Comparison of ENCODE assay signal across 6 cellular contexts in genomic region chr11:83383838-83384237, GRCh38.
DNase-seq lines count a peak whose midpoint lies in the region; ATAC-seq, FAIRE-seq and TF ChIP-seq lines count a peak whose summit lies in the region.
"Not testable (repeated sequence)": the region's sequence is repeated elsewhere in the genome, so short reads cannot be mapped to it uniquely, and the experiment has no call there.

No MANE protein-coding gene starts in this region.

- H3K4me1 ChIP-seq in A549; IMR-90 (ENCODE audit: control insufficient read depth, insufficient read depth, low read length); K562 (replicated peaks in 1 of 2; ENCODE audit: control insufficient read depth in 2 of 2, insufficient read depth in 2 of 2, low read length in 2 of 2); HepG2 (ENCODE audit: insufficient read depth, low read length): not testable (repeated sequence)

- H2BK120ac ChIP-seq in IMR-90 (ENCODE audit: low read depth, low read length): not testable (repeated sequence)

- not testable (repeated sequence) for H2BK20ac ChIP-seq in IMR-90 (ENCODE audit: low read depth, low read length)

- 0% methylated on average over 1 of the region's 1 CpG for WGBS in A549 (ENCODE audit: missing lambda C conversion rate)
- no CpG with 5 or more reads among the region's 1 CpG for WGBS in IMR-90 (ENCODE audit: extremely low coverage in 2 of 2, insufficient read length in 1 of 2), 2 experiments
- 0% methylated on average over 1 of the region's 1 CpG for WGBS in K562 (ENCODE audit: insufficient coverage, low coverage, missing lambda C conversion rate)
- WGBS in HepG2 (ENCODE audit: low lambda C conversion rate): 30% methylated on average over 1 of the region's 1 CpG

- dilution Hi-C loops in IMR-90 (cut with HindIII; ENCODE audit: low sequenced_read_pairs, unreplicated experiment): not testable (repeated sequence)

- H3K18ac ChIP-seq in IMR-90 (ENCODE audit: low read depth, low read length): not testable (repeated sequence)

- not testable (repeated sequence) for H3K79me1 ChIP-seq in IMR-90 (ENCODE audit: low read depth in 1 of 2, low read length in 2 of 2)

- not testable (repeated sequence) for TF ChIP-seq RAD21 in A549 (conservative IDR thresholded peaks at IDR 0.05 in 1 of 2, IDR thresholded peaks at IDR 0.05 in 1 of 2); IMR-90 (IDR thresholded peaks at IDR 0.05; ENCODE audit: low read length); K562 (CRISPR knock-in tag; conservative IDR thresholded peaks at IDR 0.05 in 1 of 2, IDR thresholded peaks at IDR 0.05 in 1 of 2); HepG2 (CRISPR knock-in tag; IDR thresholded peaks at IDR 0.05)

- not testable (repeated sequence) for TF ChIP-seq EP300 in A549 (IDR thresholded peaks at IDR 0.05); K562 (IDR thresholded peaks at IDR 0.05; ENCODE audit: low read length); HepG2 (IDR thresholded peaks at IDR 0.05; ENCODE audit: low read depth in 2 of 2, low read length in 2 of 2); HepG2 (CRISPR knock-in tag; IDR thresholded peaks at IDR 0.05; ENCODE audit: borderline replicate concordance)

- H2BK5ac ChIP-seq in IMR-90 (ENCODE audit: low read depth, low read length, poor library complexity, severe bottlenecking): not testable (repeated sequence)

- not testable (repeated sequence) for H4K91ac ChIP-seq in IMR-90 (ENCODE audit: insufficient read depth, low read depth, low read length)

- H4K5ac ChIP-seq in IMR-90 (ENCODE audit: low read depth, low read length): not testable (repeated sequence)

- not testable (repeated sequence) for H3K56ac ChIP-seq in IMR-90 (ENCODE audit: extremely low read depth, insufficient read depth, low read length)

- H3K9me3 ChIP-seq in A549; IMR-90 (ENCODE audit: control insufficient read depth, insufficient read depth, low read length); K562 (replicated peaks; ENCODE audit: control insufficient read depth, insufficient read depth, low read depth, low read length); HepG2 (ENCODE audit: low read length): not testable (repeated sequence)

- DNase-seq in A549 (ENCODE audit: low read depth in 1 of 2, low spot score in 1 of 2); IMR-90; K562 (ENCODE audit: extremely low read depth in 1 of 4, low spot score in 3 of 4); HepG2 (ENCODE audit: low spot score): not testable (repeated sequence)

- not testable (repeated sequence) for H3K27me3 ChIP-seq in IMR-90 (ENCODE audit: control insufficient read depth, insufficient read depth, low read length); K562 (ENCODE audit: control insufficient read depth in 2 of 2, insufficient read depth in 2 of 2, low read length in 2 of 2); HepG2 (ENCODE audit: control insufficient read depth in 1 of 2, insufficient read depth in 2 of 2, low read length in 2 of 2)

- not testable (repeated sequence) for H3K9ac ChIP-seq in IMR-90 (ENCODE audit: low read depth, low read length); K562 (ENCODE audit: insufficient read depth in 1 of 2, low read depth in 2 of 2, low read length in 2 of 2); HepG2 (ENCODE audit: insufficient read depth, low read depth, low read length)

- TF ChIP-seq POLR2A in A549 (IDR thresholded peaks at IDR 0.05; ENCODE audit: low read length); IMR-90 (IDR thresholded peaks at IDR 0.05; ENCODE audit: low read depth, low read length); K562 (conservative IDR thresholded peaks at IDR 0.05); HepG2 (IDR thresholded peaks at IDR 0.05; ENCODE audit: insufficient read depth in 1 of 2, low read depth in 2 of 2, low read length in 2 of 2): not testable (repeated sequence)

- not testable (repeated sequence) for H3K4me2 ChIP-seq in A549; IMR-90 (ENCODE audit: low read depth, low read length); K562 (ENCODE audit: insufficient read depth, low read length); HepG2 (ENCODE audit: low read depth, low read length)

- H3K36me3 ChIP-seq in IMR-90 (ENCODE audit: control insufficient read depth, insufficient read depth, low read length); K562 (ENCODE audit: control insufficient read depth, insufficient read depth, low read length); HepG2 (replicated peaks in 1 of 2; ENCODE audit: control insufficient read depth in 1 of 2, insufficient read depth in 2 of 2, low read length in 2 of 2): not testable (repeated sequence)

- H3K4ac ChIP-seq in IMR-90 (ENCODE audit: low read depth, low read length): not testable (repeated sequence)

- not testable (repeated sequence) for H4K20me1 ChIP-seq in IMR-90 (ENCODE audit: insufficient read depth, low read length); K562 (replicated peaks; ENCODE audit: control insufficient read depth, insufficient read depth, low read length); HepG2 (ENCODE audit: insufficient read depth, low read length)

- in situ Hi-C loops in IMR-90 (cut with MboI; ENCODE audit: low sequenced_read_pairs); K562 (cut with MboI); HepG2 (cut with HindIII; ENCODE audit: extremely low pct_ligation_motif_present, low pct_unique_long_range_greater_than_20kb): not testable (repeated sequence)

- POLR2A ChIA-PET in A549 (lab: Yijun Ruan, JAX); IMR-90 (lab: Charles Lee; ENCODE audit: unreplicated experiment); K562 (lab: Yijun Ruan, JAX); HepG2 (lab: Yijun Ruan, JAX): not testable (repeated sequence)

- not testable (repeated sequence) for FAIRE-seq in A549 (lab: Jason Lieb, UNC); K562 (lab: Jason Lieb, UNC); HepG2 (lab: Jason Lieb, UNC)

- not testable (repeated sequence) for H2BK15ac ChIP-seq in IMR-90 (ENCODE audit: low read depth, low read length)

- H2AFZ ChIP-seq in IMR-90 (replicated peaks; ENCODE audit: low read length, poor library complexity); K562 (ENCODE audit: low read depth, low read length); HepG2 (ENCODE audit: low read length): not testable (repeated sequence)

- H3K23ac ChIP-seq in IMR-90 (ENCODE audit: low read depth, low read length): not testable (repeated sequence)

- CTCF ChIA-PET in A549 (lab: Yijun Ruan, JAX): interaction anchor here (1.2 kb wide), 1 partner anchor 433 kb away, joined by 3 read pairs; no protein-coding TSS in a partner anchor
- CTCF ChIA-PET in IMR-90 (lab: Yijun Ruan, JAX); K562 (lab: Yijun Ruan, JAX; ENCODE audit: low intra/inter-chr PET ratio); HepG2 (lab: Yijun Ruan, JAX; ENCODE audit: low intra/inter-chr PET ratio, low total read pairs): not testable (repeated sequence)

- ATAC-seq in A549; IMR-90 (ENCODE audit: low read depth); K562; HepG2: not testable (repeated sequence)

- H3K27ac ChIP-seq in A549; IMR-90 (ENCODE audit: insufficient read depth, low read length); K562 (ENCODE audit: extremely low read depth, low read depth, low read length); HepG2 (ENCODE audit: extremely low read length, insufficient read depth, low read length): not testable (repeated sequence)
- H3K27ac ChIP-seq in C4-2B (peak overlapping the region; percentile 22), VCaP (peak overlapping the region; percentile 28; the same call in 1 of the 2 replicates)

- not testable (repeated sequence) for H2AK9ac ChIP-seq in IMR-90 (replicated peaks; ENCODE audit: low read depth, low read length, poor library complexity)

- TF ChIP-seq CTCF in A549 (IDR thresholded peaks at IDR 0.05); C4-2B (conservative IDR thresholded peaks at IDR 0.05); IMR-90 (conservative IDR thresholded peaks at IDR 0.05; ENCODE audit: low read depth, low read length); VCaP (conservative IDR thresholded peaks at IDR 0.05); K562 (IDR thresholded peaks at IDR 0.05 in 2 of 3, conservative IDR thresholded peaks at IDR 0.05 in 1 of 3; ENCODE audit: insufficient read depth in 2 of 3, low read depth in 1 of 3, low read length in 3 of 3); HepG2 (CRISPR knock-in tag; IDR thresholded peaks at IDR 0.05): not testable (repeated sequence)

- not testable (repeated sequence) for H3K79me2 ChIP-seq in K562 (ENCODE audit: control insufficient read depth, insufficient read depth, low read length); HepG2 (ENCODE audit: insufficient read depth, low read length)

- not testable (repeated sequence) for H3K14ac ChIP-seq in IMR-90 (replicated peaks; ENCODE audit: low read depth, low read length)

- not testable (repeated sequence) for H4K8ac ChIP-seq in IMR-90 (ENCODE audit: low read depth in 2 of 2, low read length in 2 of 2)

- not testable (repeated sequence) for BruUV-seq in IMR-90 (replicated peaks; lab: Mats Ljungman, UMichigan); K562 (replicated peaks; lab: Mats Ljungman, UMichigan); HepG2 (replicated peaks; lab: Mats Ljungman, UMichigan)

- not testable (repeated sequence) for H3K4me3 ChIP-seq in A549; IMR-90 (ENCODE audit: insufficient read depth, low read depth, low read length); K562; HepG2 (replicated peaks in 1 of 3; ENCODE audit: insufficient read depth in 1 of 3, low read depth in 2 of 3, low read length in 3 of 3)

- H3K9me1 ChIP-seq in IMR-90 (ENCODE audit: insufficient read depth, low read length); K562 (ENCODE audit: control insufficient read depth, insufficient read depth, low read length): not testable (repeated sequence)

- not testable (repeated sequence) for H2AK5ac ChIP-seq in IMR-90 (ENCODE audit: low read depth, low read length)

- intact Hi-C loops in IMR-90 (cut with micrococcal nuclease); K562 (cut with micrococcal nuclease); HepG2 (cut with micrococcal nuclease; ENCODE audit: unreplicated experiment): not testable (repeated sequence)
